1 cellular context compared by ENCODE assay signal in the genomic region with DNA sequence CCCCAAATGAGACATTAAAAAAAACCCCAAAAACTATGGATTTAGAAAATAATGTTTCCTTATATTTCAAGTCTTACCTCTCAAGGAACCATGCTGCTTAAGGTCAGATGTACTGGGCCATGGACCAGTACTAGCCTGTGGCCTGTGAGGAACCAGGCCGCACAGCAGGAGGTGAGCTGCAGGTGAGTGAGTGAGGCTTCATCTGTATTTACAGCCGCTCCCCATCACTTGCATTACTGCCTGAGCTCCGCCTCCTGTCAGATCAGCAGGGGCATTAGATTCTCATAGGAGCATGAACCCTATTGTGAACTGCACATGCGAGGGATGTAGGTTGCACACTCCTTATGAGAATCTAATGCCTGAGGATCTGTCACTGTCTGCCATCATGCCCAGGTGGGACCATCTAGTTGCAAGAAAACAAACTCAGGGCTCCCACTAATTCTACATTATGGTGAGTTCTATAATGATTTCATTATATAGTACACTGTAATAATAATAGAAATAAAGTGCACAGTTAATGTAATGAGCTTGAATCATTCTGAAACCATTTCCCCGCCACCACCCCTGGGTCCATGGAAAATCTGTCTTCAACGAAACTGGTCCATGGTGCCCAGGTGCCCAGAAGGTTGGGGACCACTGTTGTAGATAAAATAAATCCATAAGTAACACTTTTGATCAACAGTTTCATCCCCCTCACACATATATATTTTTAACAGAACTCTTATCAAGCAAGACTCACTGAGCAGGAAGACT.
TF ChIP-seq lines count a peak whose summit lies in the region.

No MANE protein-coding gene starts in this region.

TF ChIP-seq in WTC11, 78 proteins besides CTCF, POLR2A, EP300 and RAD21:
- TF ChIP-seq, protein P1, sequence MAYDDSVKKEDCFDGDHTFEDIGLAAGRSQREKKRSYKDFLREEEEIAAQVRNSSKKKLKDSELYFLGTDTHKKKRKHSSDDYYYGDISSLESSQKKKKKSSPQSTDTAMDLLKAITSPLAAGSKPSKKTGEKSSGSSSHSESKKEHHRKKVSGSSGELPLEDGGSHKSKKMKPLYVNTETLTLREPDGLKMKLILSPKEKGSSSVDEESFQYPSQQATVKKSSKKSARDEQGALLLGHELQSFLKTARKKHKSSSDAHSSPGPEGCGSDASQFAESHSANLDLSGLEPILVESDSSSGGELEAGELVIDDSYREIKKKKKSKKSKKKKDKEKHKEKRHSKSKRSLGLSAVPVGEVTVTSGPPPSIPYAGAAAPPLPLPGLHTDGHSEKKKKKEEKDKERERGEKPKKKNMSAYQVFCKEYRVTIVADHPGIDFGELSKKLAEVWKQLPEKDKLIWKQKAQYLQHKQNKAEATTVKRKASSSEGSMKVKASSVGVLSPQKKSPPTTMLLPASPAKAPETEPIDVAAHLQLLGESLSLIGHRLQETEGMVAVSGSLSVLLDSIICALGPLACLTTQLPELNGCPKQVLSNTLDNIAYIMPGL (CRISPR knock-in tag; IDR thresholded peaks at IDR 0.05) = no peak
- TF ChIP-seq, protein P2, sequence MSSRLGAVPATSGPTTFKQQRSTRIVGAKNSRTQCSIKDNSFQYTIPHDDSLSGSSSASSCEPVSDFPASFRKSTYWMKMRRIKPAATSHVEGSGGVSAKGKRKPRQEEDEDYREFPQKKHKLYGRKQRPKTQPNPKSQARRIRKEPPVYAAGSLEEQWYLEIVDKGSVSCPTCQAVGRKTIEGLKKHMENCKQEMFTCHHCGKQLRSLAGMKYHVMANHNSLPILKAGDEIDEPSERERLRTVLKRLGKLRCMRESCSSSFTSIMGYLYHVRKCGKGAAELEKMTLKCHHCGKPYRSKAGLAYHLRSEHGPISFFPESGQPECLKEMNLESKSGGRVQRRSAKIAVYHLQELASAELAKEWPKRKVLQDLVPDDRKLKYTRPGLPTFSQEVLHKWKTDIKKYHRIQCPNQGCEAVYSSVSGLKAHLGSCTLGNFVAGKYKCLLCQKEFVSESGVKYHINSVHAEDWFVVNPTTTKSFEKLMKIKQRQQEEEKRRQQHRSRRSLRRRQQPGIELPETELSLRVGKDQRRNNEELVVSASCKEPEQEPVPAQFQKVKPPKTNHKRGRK (CRISPR knock-in tag; IDR thresholded peaks at IDR 0.05; ENCODE audit: borderline replicate concordance) = no peak
- TF ChIP-seq, protein P3, sequence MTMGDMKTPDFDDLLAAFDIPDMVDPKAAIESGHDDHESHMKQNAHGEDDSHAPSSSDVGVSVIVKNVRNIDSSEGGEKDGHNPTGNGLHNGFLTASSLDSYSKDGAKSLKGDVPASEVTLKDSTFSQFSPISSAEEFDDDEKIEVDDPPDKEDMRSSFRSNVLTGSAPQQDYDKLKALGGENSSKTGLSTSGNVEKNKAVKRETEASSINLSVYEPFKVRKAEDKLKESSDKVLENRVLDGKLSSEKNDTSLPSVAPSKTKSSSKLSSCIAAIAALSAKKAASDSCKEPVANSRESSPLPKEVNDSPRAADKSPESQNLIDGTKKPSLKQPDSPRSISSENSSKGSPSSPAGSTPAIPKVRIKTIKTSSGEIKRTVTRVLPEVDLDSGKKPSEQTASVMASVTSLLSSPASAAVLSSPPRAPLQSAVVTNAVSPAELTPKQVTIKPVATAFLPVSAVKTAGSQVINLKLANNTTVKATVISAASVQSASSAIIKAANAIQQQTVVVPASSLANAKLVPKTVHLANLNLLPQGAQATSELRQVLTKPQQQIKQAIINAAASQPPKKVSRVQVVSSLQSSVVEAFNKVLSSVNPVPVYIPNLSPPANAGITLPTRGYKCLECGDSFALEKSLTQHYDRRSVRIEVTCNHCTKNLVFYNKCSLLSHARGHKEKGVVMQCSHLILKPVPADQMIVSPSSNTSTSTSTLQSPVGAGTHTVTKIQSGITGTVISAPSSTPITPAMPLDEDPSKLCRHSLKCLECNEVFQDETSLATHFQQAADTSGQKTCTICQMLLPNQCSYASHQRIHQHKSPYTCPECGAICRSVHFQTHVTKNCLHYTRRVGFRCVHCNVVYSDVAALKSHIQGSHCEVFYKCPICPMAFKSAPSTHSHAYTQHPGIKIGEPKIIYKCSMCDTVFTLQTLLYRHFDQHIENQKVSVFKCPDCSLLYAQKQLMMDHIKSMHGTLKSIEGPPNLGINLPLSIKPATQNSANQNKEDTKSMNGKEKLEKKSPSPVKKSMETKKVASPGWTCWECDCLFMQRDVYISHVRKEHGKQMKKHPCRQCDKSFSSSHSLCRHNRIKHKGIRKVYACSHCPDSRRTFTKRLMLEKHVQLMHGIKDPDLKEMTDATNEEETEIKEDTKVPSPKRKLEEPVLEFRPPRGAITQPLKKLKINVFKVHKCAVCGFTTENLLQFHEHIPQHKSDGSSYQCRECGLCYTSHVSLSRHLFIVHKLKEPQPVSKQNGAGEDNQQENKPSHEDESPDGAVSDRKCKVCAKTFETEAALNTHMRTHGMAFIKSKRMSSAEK (CRISPR knock-in tag; IDR thresholded peaks at IDR 0.05; ENCODE audit: borderline replicate concordance) = no peak
- TF ChIP-seq JUN (CRISPR knock-in tag; IDR thresholded peaks at IDR 0.05) (no peak), FOXJ3 (CRISPR knock-in tag; IDR thresholded peaks at IDR 0.05; ENCODE audit: borderline replicate concordance) (no peak), MAX (CRISPR knock-in tag; IDR thresholded peaks at IDR 0.05) (no peak), GABPB1 (CRISPR knock-in tag; IDR thresholded peaks at IDR 0.05) (no peak), CDX4 (CRISPR knock-in tag; IDR thresholded peaks at IDR 0.05; ENCODE audit: borderline replicate concordance) (no peak)
- TF ChIP-seq, protein P4, sequence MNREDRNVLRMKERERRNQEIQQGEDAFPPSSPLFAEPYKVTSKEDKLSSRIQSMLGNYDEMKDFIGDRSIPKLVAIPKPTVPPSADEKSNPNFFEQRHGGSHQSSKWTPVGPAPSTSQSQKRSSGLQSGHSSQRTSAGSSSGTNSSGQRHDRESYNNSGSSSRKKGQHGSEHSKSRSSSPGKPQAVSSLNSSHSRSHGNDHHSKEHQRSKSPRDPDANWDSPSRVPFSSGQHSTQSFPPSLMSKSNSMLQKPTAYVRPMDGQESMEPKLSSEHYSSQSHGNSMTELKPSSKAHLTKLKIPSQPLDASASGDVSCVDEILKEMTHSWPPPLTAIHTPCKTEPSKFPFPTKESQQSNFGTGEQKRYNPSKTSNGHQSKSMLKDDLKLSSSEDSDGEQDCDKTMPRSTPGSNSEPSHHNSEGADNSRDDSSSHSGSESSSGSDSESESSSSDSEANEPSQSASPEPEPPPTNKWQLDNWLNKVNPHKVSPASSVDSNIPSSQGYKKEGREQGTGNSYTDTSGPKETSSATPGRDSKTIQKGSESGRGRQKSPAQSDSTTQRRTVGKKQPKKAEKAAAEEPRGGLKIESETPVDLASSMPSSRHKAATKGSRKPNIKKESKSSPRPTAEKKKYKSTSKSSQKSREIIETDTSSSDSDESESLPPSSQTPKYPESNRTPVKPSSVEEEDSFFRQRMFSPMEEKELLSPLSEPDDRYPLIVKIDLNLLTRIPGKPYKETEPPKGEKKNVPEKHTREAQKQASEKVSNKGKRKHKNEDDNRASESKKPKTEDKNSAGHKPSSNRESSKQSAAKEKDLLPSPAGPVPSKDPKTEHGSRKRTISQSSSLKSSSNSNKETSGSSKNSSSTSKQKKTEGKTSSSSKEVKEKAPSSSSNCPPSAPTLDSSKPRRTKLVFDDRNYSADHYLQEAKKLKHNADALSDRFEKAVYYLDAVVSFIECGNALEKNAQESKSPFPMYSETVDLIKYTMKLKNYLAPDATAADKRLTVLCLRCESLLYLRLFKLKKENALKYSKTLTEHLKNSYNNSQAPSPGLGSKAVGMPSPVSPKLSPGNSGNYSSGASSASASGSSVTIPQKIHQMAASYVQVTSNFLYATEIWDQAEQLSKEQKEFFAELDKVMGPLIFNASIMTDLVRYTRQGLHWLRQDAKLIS (CRISPR knock-in tag; IDR thresholded peaks at IDR 0.05; ENCODE audit: borderline replicate concordance) = no peak
